In genomic region chr3:150429767-150430166, GRCh38 we compare ENCODE assay signal across 23 cellular contexts. TPM values are rescaled to one million over a fixed set of nuclear protein-coding genes. Genes with fewer than 3 reads are reported as not detected.
DNase-seq lines count a peak whose midpoint lies in the region; ATAC-seq, FAIRE-seq and TF ChIP-seq lines count a peak whose summit lies in the region.
"Had no signal": no experiment of that assay in that cellular context is flagged by ENCODE, and none has a peak within 500 bp of the region (broad histone marks: within the 10 kb centered on the region; RNA-seq: fewer than 3 reads in every experiment).

No MANE protein-coding gene starts in this region.

- TF ChIP-seq CTCF in HFFc6 (IDR thresholded peaks at IDR 0.05) (no peak), GM12878 (IDR thresholded peaks at IDR 0.05 in 2 of 3, conservative IDR thresholded peaks at IDR 0.05 in 1 of 3; ENCODE audit: control insufficient read depth in 2 of 3, extremely low read depth in 1 of 3, insufficient read depth in 1 of 3, low read depth in 3 of 3, low read length in 3 of 3) (no peak)

- peak overlapping the region; percentile 1 for H3K27ac Mint-ChIP-seq in activated T-cell treated with anti-CD3 and anti-CD28 coated beads, Interleukin-2, amount 50 U/mL, for 24 hours
- peak overlapping the region; percentile 38 for H3K27ac Mint-ChIP-seq in HFFc6
- H3K27ac Mint-ChIP-seq in stimulated activated naive B cell treated with anti-CD40 and anti-IgM and Interleukin-4, amounts not matched to agents 10 μg/mL and 1 μg/mL and 100 μg/mL, for 72 hours, result peak overlapping the region; percentile 0

- no peak for TF ChIP-seq RAD21 in GM12878 (IDR thresholded peaks at IDR 0.05; ENCODE audit: insufficient read depth, low read depth, low read length)

- no peak for TF ChIP-seq POLR2A in GM12878 (IDR thresholded peaks at IDR 0.05; ENCODE audit: low read depth, low read length)

- WGBS in GM12878 (ENCODE audit: insufficient coverage, insufficient replicate concordance, low lambda C conversion rate, missing lambda C conversion rate), result 51% methylated on average over 2 of the region's 2 CpGs

- no peak overlapping the region for H3K4me2 ChIP-seq in GM12878 (ENCODE audit: control insufficient read depth, insufficient read depth)

- ATAC-seq in GM12878, result peak; percentile 23
- ATAC-seq in stimulated activated naive B cell treated with anti-CD40 and anti-IgM and Interleukin-4, amounts not matched to agents 10 μg/mL and 1 μg/mL and 100 μg/mL, for 72 hours (replicated peaks), result no peak
- no peak for ATAC-seq in HG02642 (IDR thresholded peaks at IDR 0.05; ENCODE audit: poor library complexity, unreplicated experiment)

- no peak for FAIRE-seq in GM12878 (lab: Jason Lieb, UNC)
- FAIRE-seq: GM19239 had no signal

- H4K20me1 ChIP-seq in GM12878 (ENCODE audit: control insufficient read depth, insufficient read depth), result no peaks in the 10 kb centered on the region

- intact Hi-C loops in GM12878 (cut with micrococcal nuclease; ENCODE audit: unreplicated experiment), result no loop called here

- RAD21 ChIA-PET in GM12878 (lab: Charles Lee; ENCODE audit: unreplicated experiment), result interaction anchor here (1.2 to 1.4 kb wide), 3 partner anchors 15 to 112 kb away, joined by 3 to 5 read pairs (median 3); no protein-coding TSS in a partner anchor

- no peak overlapping the region for H3K4me3 ChIP-seq in GM12878
- H3K4me3 ChIP-seq: GM23248 had no signal

- in situ Hi-C loops in GM12878 (cut with MboI), result no loop called here

- H3K36me3 ChIP-seq in GM12878 (ENCODE audit: control insufficient read depth in 2 of 2, insufficient read depth in 2 of 2, low read length in 1 of 2), result peaks cover 0 to 6% of the 10 kb centered on the region in 2 experiments; a peak in 1 of 4 replicates

- H3K9ac ChIP-seq in GM12878 (ENCODE audit: control insufficient read depth, insufficient read depth, low read length), result no peak overlapping the region
- H3K9ac ChIP-seq: GM23248 had no signal

- no peaks in the 10 kb centered on the region for H3K4me1 ChIP-seq in GM12878 (ENCODE audit: control insufficient read depth, insufficient read depth, low read length)

- no peaks in the 10 kb centered on the region for H3K27me3 Mint-ChIP-seq in activated T-cell treated with anti-CD3 and anti-CD28 coated beads, Interleukin-2, amount 50 U/mL, for 24 hours
- peaks cover 4% of the 10 kb centered on the region for H3K27me3 Mint-ChIP-seq in HFFc6 (ENCODE audit: insufficient read depth)
- H3K27me3 Mint-ChIP-seq in stimulated activated naive B cell treated with anti-CD40 and anti-IgM and Interleukin-4, amounts not matched to agents 10 μg/mL and 1 μg/mL and 100 μg/mL, for 72 hours, result no peaks in the 10 kb centered on the region

- H3K27ac ChIP-seq in GM12878 (ENCODE audit: control insufficient read depth, insufficient read depth), result no peak overlapping the region
- H3K27ac ChIP-seq: 22Rv1, GM23248, RWPE1 had no signal

- H3K79me2 ChIP-seq in GM12878 (ENCODE audit: control insufficient read depth, insufficient read depth, low read length), result peaks cover 28% of the 10 kb centered on the region

- BruUV-seq in GM12878 (replicated peaks; lab: Mats Ljungman, UMichigan), result no TSS peak

- SMC1A ChIA-PET in GM12878 (lab: Charles Lee; ENCODE audit: uncharacterized antibody, unreplicated experiment), result interaction anchor here (0.7 to 7.0 kb wide), 11 partner anchors 10 to 493 kb away, joined by 3 to 51 read pairs (median 3); no protein-coding TSS in a partner anchor

- TF ChIP-seq EP300 in GM12878 (IDR thresholded peaks at IDR 0.05; ENCODE audit: borderline replicate concordance in 1 of 2, control insufficient read depth in 1 of 2, low read depth in 2 of 2, low read length in 2 of 2), result no peak

- H3K9me3 Mint-ChIP-seq in activated T-cell treated with anti-CD3 and anti-CD28 coated beads, Interleukin-2, amount 50 U/mL, for 24 hours, result no peaks in the 10 kb centered on the region
- no peaks in the 10 kb centered on the region for H3K9me3 Mint-ChIP-seq in HFFc6
- no peaks in the 10 kb centered on the region for H3K9me3 Mint-ChIP-seq in stimulated activated naive B cell treated with anti-CD40 and anti-IgM and Interleukin-4, amounts not matched to agents 10 μg/mL and 1 μg/mL and 100 μg/mL, for 72 hours

- H2AFZ ChIP-seq in GM12878 (ENCODE audit: control insufficient read depth, low read depth, low read length), result no peak overlapping the region
- H2AFZ ChIP-seq: GM23248 had no signal

- no peaks in the 10 kb centered on the region for H3K9me3 ChIP-seq in GM12878 (replicated peaks; ENCODE audit: control insufficient read depth, insufficient read depth, low read length)

- CTCF ChIA-PET in GM12878 (lab: Yijun Ruan, JAX), result interaction anchor here (0.6 to 3.9 kb wide), 6 partner anchors 11 to 1332 kb away, joined by 3 to 15 read pairs (median 4); no protein-coding TSS in a partner anchor

- H3K36me3 Mint-ChIP-seq in activated T-cell treated with anti-CD3 and anti-CD28 coated beads, Interleukin-2, amount 50 U/mL, for 24 hours (ENCODE audit: low read depth), result peaks cover 42% of the 10 kb centered on the region
- H3K36me3 Mint-ChIP-seq in HFFc6 (ENCODE audit: low read depth), result peaks cover 42% of the 10 kb centered on the region
- H3K36me3 Mint-ChIP-seq in stimulated activated naive B cell treated with anti-CD40 and anti-IgM and Interleukin-4, amounts not matched to agents 10 μg/mL and 1 μg/mL and 100 μg/mL, for 72 hours, result peaks cover 26 to 50% of the 10 kb centered on the region in 2 donors

- H3K27me3 ChIP-seq in GM12878 (replicated peaks in 1 of 2; ENCODE audit: control insufficient read depth in 2 of 2, insufficient read depth in 2 of 2, low read length in 1 of 2), result no peaks in the 10 kb centered on the region

- H3K4me3 Mint-ChIP-seq in activated T-cell treated with anti-CD3 and anti-CD28 coated beads, Interleukin-2, amount 50 U/mL, for 24 hours, result no peak overlapping the region
- no peak overlapping the region; the same call in 1 of the 2 replicates for H3K4me3 Mint-ChIP-seq in HFFc6
- peak overlapping the region in 1 of 2 donors; percentile 10 for H3K4me3 Mint-ChIP-seq in stimulated activated naive B cell treated with anti-CD40 and anti-IgM and Interleukin-4, amounts not matched to agents 10 μg/mL and 1 μg/mL and 100 μg/mL, for 72 hours

- peaks cover 55% of the 10 kb centered on the region for H3K4me1 Mint-ChIP-seq in activated T-cell treated with anti-CD3 and anti-CD28 coated beads, Interleukin-2, amount 50 U/mL, for 24 hours (ENCODE audit: low read depth)
- H3K4me1 Mint-ChIP-seq in HFFc6 (ENCODE audit: low read depth), result peaks cover 80% of the 10 kb centered on the region
- H3K4me1 Mint-ChIP-seq in stimulated activated naive B cell treated with anti-CD40 and anti-IgM and Interleukin-4, amounts not matched to agents 10 μg/mL and 1 μg/mL and 100 μg/mL, for 72 hours, result peaks cover 34 to 63% of the 10 kb centered on the region in 2 donors

- no peak for DNase-seq in activated T-cell treated with anti-CD3 and anti-CD28 coated beads, Interleukin-2, amount 50 U/mL, for 24 hours
- no peak for DNase-seq in activated T-cell treated with anti-CD3 and anti-CD28 coated beads for 4 hours
- no peak for DNase-seq in HFFc6
- no peak for DNase-seq in GM12878 (ENCODE audit: low read depth, low spot score)
- DNase-seq in stimulated activated naive B cell treated with anti-CD40 and anti-IgM and Interleukin-4, amounts not matched to agents 10 μg/mL and 1 μg/mL and 100 μg/mL, for 72 hours, result no peak
- DNase-seq in NCI-H1417 treated with DMSO at 0.1 percent for 48 hours (lab: John Stamatoyannopoulos, UW), result no peak
- no peak for DNase-seq in NK-92 treated with Interleukin-12 subunit alpha and Interleukin-12 subunit beta, amount 100 ng/mL, for 24 hours (lab: John Stamatoyannopoulos, UW)
- DNase-seq: COR-L47, DMS 273 treated with DMSO at 0.1 percent for 48 hours, GDM1, GM23248, Karpas-422, MM.1S, NCI-H1092, NCI-H2081, NCI-H510A treated with DMSO at 0.1 percent for 48 hours, NCI-H82, SIG-M5, T-helper 1 cell had no signal

- POLR2A ChIA-PET in GM12878 (lab: Charles Lee), result interaction anchor here (1.1 kb wide), 3 partner anchors 14 to 21 kb away, joined by 3 read pairs; no protein-coding TSS in a partner anchor

TF ChIP-seq in GM12878, 131 proteins besides CTCF, POLR2A, EP300 and RAD21:
- TF ChIP-seq RBBP5 (conservative IDR thresholded peaks at IDR 0.05) (no peak), LARP7 (IDR thresholded peaks at IDR 0.05) (no peak)

RNA-seq across cellular contexts. Expression of gene TSC22D2, which starts 21.7 kb away (rescaled TPM):
- 10 to 100 TPM; 56.8 to 81.2 (median 63.0) TPM for total RNA-seq in HFFc6 (2021; fragmentation: NEBNext Ultra II Directional; extraction: Animal tissue kit (Norgen Biotek cat#: 25700))
- total RNA-seq in GM12878 (2013; cell fraction: nucleolus; rRNA removed), result 34.3 and 34.9 TPM in 2 replicates
- 7.0 and 7.4 TPM in 2 replicates for total RNA-seq in GM12878 (2014; rRNA removed)
- 11.0 and 11.2 TPM in 2 replicates for total RNA-seq in GM12878 (2014; rRNA removed; fragmentation: Illumina TruSeq; extraction: Trizol)
- 16.1 and 17.1 TPM in 2 replicates for total RNA-seq in GM12878 (2021)
- 9.2 TPM for polyA plus RNA-seq in GM12878 (2011; ENCODE audit: low read depth)
- polyA plus RNA-seq in GM12878 (2011; rRNA removed), result 11.8 and 16.7 TPM in 2 replicates
- polyA plus RNA-seq in GM12878 (2011; cell fraction: cytosol; rRNA removed), result 4.1 and 4.8 TPM in 2 replicates
- 16.7 and 21.0 TPM in 2 replicates for polyA plus RNA-seq in GM12878 (2011; cell fraction: nucleus; rRNA removed)
- polyA plus RNA-seq in GM12878 (2012), result 9.0 and 9.3 TPM in 2 replicates
- 13.9 and 18.7 TPM in 2 replicates for polyA plus RNA-seq in GM12878 (2014; fragmentation: Illumina TruSeq; extraction: Trizol)
- polyA plus RNA-seq in GM12878 (2014; fragmentation: Nextera tagmentation; extraction: Ambion mirVana), result 10 to 100 TPM; 10.5 to 19.4 TPM
- 5.6 and 8.2 TPM in 2 replicates for polyA plus RNA-seq in GM12878 (2014; rRNA removed)
- 1 to 10 TPM; 8.1 to 9.5 TPM for polyA plus RNA-seq in GM12878 (2016; fragmentation: Nextera tagmentation; extraction: Ambion mirVana)
- polyA minus RNA-seq in GM12878 (2011; rRNA and poly(A)+ RNA removed), result 24.2 and 29.4 TPM in 2 replicates
- polyA minus RNA-seq in GM12878 (2011; cell fraction: cytosol; rRNA and poly(A)+ RNA removed), result 11.4 and 12.9 TPM in 2 replicates
- polyA minus RNA-seq in GM12878 (2011; cell fraction: nucleus; rRNA and poly(A)+ RNA removed), result 37.1 and 70.3 TPM in 2 replicates
